Comparison of ENCODE assay signal across 8 cellular contexts in the genomic region with DNA sequence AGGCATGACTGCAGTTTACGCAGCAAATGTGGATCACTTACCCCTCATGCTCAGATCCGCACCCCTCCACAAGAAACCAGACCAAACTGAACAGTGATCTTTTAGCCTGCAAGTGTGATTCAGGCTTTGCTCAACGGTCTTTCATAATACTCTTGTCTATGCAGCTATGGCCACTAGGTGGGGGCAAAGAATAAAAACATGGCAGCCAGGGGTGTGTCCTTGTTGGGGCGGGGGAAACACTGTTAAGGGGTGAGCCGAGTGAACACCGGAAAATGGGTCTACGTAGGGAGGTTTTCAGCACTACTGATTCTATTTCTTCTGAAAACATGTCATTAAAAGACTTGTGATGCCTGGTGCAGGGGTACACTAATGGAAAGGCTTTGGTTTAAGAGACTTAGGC. TPM values are rescaled to one million over a fixed set of nuclear protein-coding genes. Genes with fewer than 3 reads are reported as not detected.
DNase-seq lines count a peak whose midpoint lies in the region; ATAC-seq and TF ChIP-seq lines count a peak whose summit lies in the region.

No MANE protein-coding gene starts in this region.

- no peaks in the 10 kb centered on the region for H3K36me3 ChIP-seq in ascending aorta

- TF ChIP-seq CTCF in 22Rv1 (IDR thresholded peaks at IDR 0.05) (peak; percentile 77), GM12875 (IDR thresholded peaks at IDR 0.05; ENCODE audit: borderline replicate concordance, insufficient read depth, low read depth, low read length) (peak; percentile 60; the same call in 1 of the 2 replicates), ascending aorta (IDR thresholded peaks at IDR 0.05) (peak; percentile 29 to 62 (median 32))

- H3K27ac ChIP-seq in 22Rv1 (no peak overlapping the region), ascending aorta (no peak overlapping the region)

- peak; percentile 97 for ATAC-seq in HG02623 (IDR thresholded peaks at IDR 0.05; ENCODE audit: unreplicated experiment)

- H3K4me3 ChIP-seq in GM12875 (ENCODE audit: low read depth, low read length): no peak overlapping the region
- no peak overlapping the region for H3K4me3 ChIP-seq in ascending aorta

- DNase-seq in MV-4-11 (lab: John Stamatoyannopoulos, UW) (peak; percentile 42), SK-N-DZ (ENCODE audit: low spot score) (peak; percentile 79), ascending aorta (ENCODE audit: low spot score in 2 of 2) (peak in 1 of 2 donors; percentile 65), iPS-NIHi7 (ENCODE audit: extremely low spot score) (peak; percentile 90)
- DNase-seq in stimulated activated CD4-positive, alpha-beta T cell treated with anti-CD3 and anti-CD28 coated beads, Interleukin-1b, Interleukin-23, amount 100 ng/mL, for 48 hours: peak; percentile 46

- no peaks in the 10 kb centered on the region for H3K27me3 ChIP-seq in ascending aorta

- intact Hi-C loops in ascending aorta (cut with DNase I): no loop called here

- H3K9me3 ChIP-seq in ascending aorta: no peaks in the 10 kb centered on the region

- peaks cover 0 to 6% of the 10 kb centered on the region in 2 donors for H3K4me1 ChIP-seq in ascending aorta

RNA-seq across cellular contexts. Expression of gene GPR151, which starts 49.8 kb away (rescaled TPM):
- not detected in 2 replicates for polyA plus RNA-seq in SK-N-DZ (2014; cell fraction: cytosol; rRNA removed)
- polyA plus RNA-seq in SK-N-DZ (2014; cell fraction: nucleus; rRNA removed): not detected in 2 replicates
- total RNA-seq in ascending aorta: not detected
